8 cellular contexts compared by ENCODE assay signal in the genomic region with DNA sequence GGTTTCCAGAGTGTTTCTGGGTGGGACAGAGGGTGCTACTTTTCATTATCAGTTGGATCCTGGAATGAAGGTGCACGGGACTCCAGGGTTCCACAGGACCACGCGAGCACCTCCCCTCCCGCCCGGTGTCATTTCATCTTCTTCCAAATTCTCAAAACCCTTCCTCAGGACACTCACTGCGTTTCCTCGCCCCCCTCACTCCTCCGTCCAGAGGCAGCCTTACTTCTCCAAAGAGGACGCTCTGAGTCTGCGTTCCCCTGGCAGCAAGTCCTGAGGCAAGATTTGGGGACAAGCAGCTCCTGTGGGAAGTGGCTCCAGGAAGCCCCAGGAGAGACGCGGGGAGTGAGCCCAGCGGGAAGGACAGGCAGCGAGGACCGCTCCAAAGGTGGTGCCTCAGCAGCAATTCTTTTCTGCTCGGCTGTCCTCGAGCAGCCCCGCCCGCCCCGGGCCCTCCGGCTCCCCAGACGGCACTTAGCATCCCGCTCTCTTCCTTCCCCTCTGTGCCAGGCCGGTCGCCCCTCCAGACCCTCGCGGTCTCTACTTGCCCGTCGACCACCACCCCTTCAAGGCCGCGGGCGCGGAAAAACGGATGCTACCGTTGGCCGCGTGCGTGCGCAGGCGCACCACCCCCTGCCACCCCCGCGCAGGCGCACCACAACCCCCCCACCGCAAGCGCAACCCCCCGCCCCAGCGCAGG. TPM values are rescaled to one million over a fixed set of nuclear protein-coding genes. Genes with fewer than 3 reads are reported as not detected.
DNase-seq lines count a peak whose midpoint lies in the region; ATAC-seq and TF ChIP-seq lines count a peak whose summit lies in the region.

No MANE protein-coding gene starts in this region.

- peaks cover 58% of the 10 kb centered on the region for H3K4me1 Mint-ChIP-seq in CD8-positive, alpha-beta T cell (ENCODE audit: low read depth)
- peaks cover 58% of the 10 kb centered on the region for H3K4me1 Mint-ChIP-seq in activated T-helper 1 cell treated with anti-CD3 and anti-CD28 coated beads, Interleukin-12 subunit alpha, Interleukin-12 subunit beta, Interleukin-2, Interleukin-4 antibody, amounts not matched to agents 30 ng/mL and 10 ng/mL and 1 ng/mL, durations not matched to agents 14 hours and 24 hours and 36 hours (ENCODE audit: low read depth)
- peaks cover 54 to 94% of the 10 kb centered on the region in 2 donors for H3K4me1 Mint-ChIP-seq in stimulated activated naive B cell treated with anti-CD40 and anti-IgM and Interleukin-4, amounts not matched to agents 10 μg/mL and 1 μg/mL and 100 μg/mL, for 72 hours

- H3K4me1 ChIP-seq in CD8-positive, alpha-beta T cell (ENCODE audit: insufficient read depth, low read length), result peaks cover 27% of the 10 kb centered on the region

- DNase-seq in CD8-positive, alpha-beta T cell, result no peak
- no peak for DNase-seq in activated T-helper 1 cell treated with anti-CD3 and anti-CD28 coated beads, Interleukin-12 subunit alpha, Interleukin-12 subunit beta, Interleukin-2, Interleukin-4 antibody, amounts not matched to agents 30 ng/mL and 10 ng/mL and 1 ng/mL, durations not matched to agents 14 hours and 24 hours and 36 hours (ENCODE audit: low spot score)
- no peak for DNase-seq in stimulated activated naive B cell treated with anti-CD40 and anti-IgM and Interleukin-4, amounts not matched to agents 10 μg/mL and 1 μg/mL and 100 μg/mL, for 72 hours
- DNase-seq in NCI-H1694 treated with DMSO at 0.1 percent for 48 hours (lab: John Stamatoyannopoulos, UW), result no peak
- DNase-seq in midbrain (lab: John Stamatoyannopoulos, UW), result no peak

- no peaks in the 10 kb centered on the region for H3K27me3 Mint-ChIP-seq in CD8-positive, alpha-beta T cell (ENCODE audit: low read depth)
- H3K27me3 Mint-ChIP-seq in activated T-helper 1 cell treated with anti-CD3 and anti-CD28 coated beads, Interleukin-12 subunit alpha, Interleukin-12 subunit beta, Interleukin-2, Interleukin-4 antibody, amounts not matched to agents 30 ng/mL and 10 ng/mL and 1 ng/mL, durations not matched to agents 14 hours and 24 hours and 36 hours (ENCODE audit: insufficient read depth), result peaks cover 3% of the 10 kb centered on the region
- H3K27me3 Mint-ChIP-seq in stimulated activated naive B cell treated with anti-CD40 and anti-IgM and Interleukin-4, amounts not matched to agents 10 μg/mL and 1 μg/mL and 100 μg/mL, for 72 hours, result no peaks in the 10 kb centered on the region

- H3K9me3 Mint-ChIP-seq in CD8-positive, alpha-beta T cell, result no peaks in the 10 kb centered on the region
- H3K9me3 Mint-ChIP-seq in activated T-helper 1 cell treated with anti-CD3 and anti-CD28 coated beads, Interleukin-12 subunit alpha, Interleukin-12 subunit beta, Interleukin-2, Interleukin-4 antibody, amounts not matched to agents 30 ng/mL and 10 ng/mL and 1 ng/mL, durations not matched to agents 14 hours and 24 hours and 36 hours, result no peaks in the 10 kb centered on the region
- H3K9me3 Mint-ChIP-seq in stimulated activated naive B cell treated with anti-CD40 and anti-IgM and Interleukin-4, amounts not matched to agents 10 μg/mL and 1 μg/mL and 100 μg/mL, for 72 hours, result no peaks in the 10 kb centered on the region

- H3K27me3 ChIP-seq in CD8-positive, alpha-beta T cell (ENCODE audit: insufficient read depth, low read length), result no peaks in the 10 kb centered on the region

- no peaks in the 10 kb centered on the region for H3K36me3 ChIP-seq in CD8-positive, alpha-beta T cell (ENCODE audit: insufficient read depth, low read length)

- CTCF ChIA-PET in CD8-positive, alpha-beta T cell (lab: Charles Lee), result interaction anchor here (0.7 kb wide), 1 partner anchor 116 kb away, joined by 3 read pairs; no protein-coding TSS in a partner anchor

- intact Hi-C loops in CD8-positive, alpha-beta T cell (cut with DNase I, micrococcal nuclease), result loop anchor here (1.0 to 10.0 kb wide), 3 partner anchors 206 to 349 kb away; a partner anchor contains a TSS
- intact Hi-C loops in activated T-helper 1 cell treated with anti-CD3 and anti-CD28 coated beads, Interleukin-12 subunit alpha, Interleukin-12 subunit beta, Interleukin-2, Interleukin-4 antibody, amounts not matched to agents 30 ng/mL and 10 ng/mL and 1 ng/mL, durations not matched to agents 14 hours and 24 hours and 36 hours (cut with micrococcal nuclease), result loop anchor here (2.0 to 5.0 kb wide), 3 partner anchors 65 to 429 kb away; a partner anchor contains a TSS

- POLR2A ChIA-PET in CD8-positive, alpha-beta T cell (lab: Charles Lee), result no interaction called here

- H3K36me3 Mint-ChIP-seq in CD8-positive, alpha-beta T cell, result peaks cover 18% of the 10 kb centered on the region
- H3K36me3 Mint-ChIP-seq in activated T-helper 1 cell treated with anti-CD3 and anti-CD28 coated beads, Interleukin-12 subunit alpha, Interleukin-12 subunit beta, Interleukin-2, Interleukin-4 antibody, amounts not matched to agents 30 ng/mL and 10 ng/mL and 1 ng/mL, durations not matched to agents 14 hours and 24 hours and 36 hours (ENCODE audit: low read depth), result peaks cover 27% of the 10 kb centered on the region
- H3K36me3 Mint-ChIP-seq in stimulated activated naive B cell treated with anti-CD40 and anti-IgM and Interleukin-4, amounts not matched to agents 10 μg/mL and 1 μg/mL and 100 μg/mL, for 72 hours, result peaks cover 29 to 45% of the 10 kb centered on the region in 2 donors

- H3K27ac Mint-ChIP-seq in CD8-positive, alpha-beta T cell, result peak overlapping the region; percentile 91
- H3K27ac Mint-ChIP-seq in activated T-helper 1 cell treated with anti-CD3 and anti-CD28 coated beads, Interleukin-12 subunit alpha, Interleukin-12 subunit beta, Interleukin-2, Interleukin-4 antibody, amounts not matched to agents 30 ng/mL and 10 ng/mL and 1 ng/mL, durations not matched to agents 14 hours and 24 hours and 36 hours, result peak overlapping the region; percentile 89
- H3K27ac Mint-ChIP-seq in stimulated activated naive B cell treated with anti-CD40 and anti-IgM and Interleukin-4, amounts not matched to agents 10 μg/mL and 1 μg/mL and 100 μg/mL, for 72 hours, result peak overlapping the region; percentile 97

- peak overlapping the region; percentile 84 for H3K4me3 Mint-ChIP-seq in CD8-positive, alpha-beta T cell
- H3K4me3 Mint-ChIP-seq in activated T-helper 1 cell treated with anti-CD3 and anti-CD28 coated beads, Interleukin-12 subunit alpha, Interleukin-12 subunit beta, Interleukin-2, Interleukin-4 antibody, amounts not matched to agents 30 ng/mL and 10 ng/mL and 1 ng/mL, durations not matched to agents 14 hours and 24 hours and 36 hours, result peak overlapping the region; percentile 91
- peak overlapping the region; percentile 91 to 96 for H3K4me3 Mint-ChIP-seq in stimulated activated naive B cell treated with anti-CD40 and anti-IgM and Interleukin-4, amounts not matched to agents 10 μg/mL and 1 μg/mL and 100 μg/mL, for 72 hours

- H3K4me3 ChIP-seq in CD8-positive, alpha-beta T cell (ENCODE audit: low read depth, low read length), result peak overlapping the region; percentile 77
- peak overlapping the region; percentile 73 for H3K4me3 ChIP-seq in iPS-11a (ENCODE audit: low read depth, low read length)

- H3K27ac ChIP-seq in CD8-positive, alpha-beta T cell (ENCODE audit: low read depth, low read length), result peak overlapping the region; percentile 52

- TF ChIP-seq CTCF in CD8-positive, alpha-beta T cell (IDR thresholded peaks at IDR 0.05), result no peak

- ATAC-seq in CD8-positive, alpha-beta T cell, result peak; percentile 29
- ATAC-seq in GM19397 (IDR thresholded peaks at IDR 0.05; ENCODE audit: unreplicated experiment) (peak; percentile 43), HG03439 (IDR thresholded peaks at IDR 0.05; ENCODE audit: unreplicated experiment) (peak; percentile 48)
- peak in 1 of 2 donors; percentile 35 for ATAC-seq in stimulated activated naive B cell treated with anti-CD40 and anti-IgM and Interleukin-4, amounts not matched to agents 10 μg/mL and 1 μg/mL and 100 μg/mL, for 72 hours (replicated peaks)

- no peaks in the 10 kb centered on the region for H3K9me3 ChIP-seq in CD8-positive, alpha-beta T cell (ENCODE audit: low read length)

RNA-seq across cellular contexts. Expression of a gene that starts 0.6 kb away (rescaled TPM):
- 1 to 10 TPM in 1 of 2 experiments, under 1 TPM in 1; 0.68 to 3.2 TPM for total RNA-seq in CD8-positive, alpha-beta T cell
- 1.7 and 3.4 TPM in 2 replicates for total RNA-seq in activated T-helper 1 cell treated with anti-CD3 and anti-CD28 coated beads, Interleukin-12 subunit alpha, Interleukin-12 subunit beta, Interleukin-2, Interleukin-4 antibody, amounts not matched to agents 30 ng/mL and 10 ng/mL and 1 ng/mL, durations not matched to agents 14 hours and 24 hours and 36 hours

RNA-seq across cellular contexts. Expression of a gene that starts 23.7 kb away (rescaled TPM):
- total RNA-seq in CD8-positive, alpha-beta T cell, result 1 to 10 TPM; 5.0 to 5.4 TPM
- 14.6 and 15.5 TPM in 2 replicates for total RNA-seq in activated T-helper 1 cell treated with anti-CD3 and anti-CD28 coated beads, Interleukin-12 subunit alpha, Interleukin-12 subunit beta, Interleukin-2, Interleukin-4 antibody, amounts not matched to agents 30 ng/mL and 10 ng/mL and 1 ng/mL, durations not matched to agents 14 hours and 24 hours and 36 hours
